Comparison of ENCODE assay signal across 30 cellular contexts in genomic region chr10:7165500-7166177, GRCh38.
"Had no signal": no experiment of that assay in that cellular context is flagged by ENCODE, and none has a peak within 500 bp of the region (broad histone marks: within the 10 kb centered on the region; RNA-seq: fewer than 3 reads in every experiment).

No MANE protein-coding gene starts in this region.

- H3K9me3 Mint-ChIP-seq: activated CD4-positive, alpha-beta T cell treated with anti-CD3 and anti-CD28 coated beads, Interleukin-2, amount 10 ng/mL, durations not matched to agents 7 days and 5 days; activated naive CD4-positive, alpha-beta T cell treated with anti-CD3 and anti-CD28 coated beads, Interleukin-2, amount 10 ng/mL, durations not matched to agents 7 days and 5 days; activated T-cell treated with anti-CD3 and anti-CD28 coated beads, Interleukin-2, amount 50 U/mL, for 4 hours; activated T-helper 1 cell treated with anti-CD3 and anti-CD28 coated beads, Interleukin-12 subunit alpha, Interleukin-12 subunit beta, Interleukin-2, Interleukin-4 antibody, amounts not matched to agents 30 ng/mL and 10 ng/mL and 1 ng/mL, durations not matched to agents 14 hours and 24 hours and 36 hours; central memory CD8-positive, alpha-beta T cell; IgD-negative memory B cell had no signal

- H3K27me3 Mint-ChIP-seq: activated CD4-positive, alpha-beta T cell treated with anti-CD3 and anti-CD28 coated beads for 36 hours; activated CD4-positive, alpha-beta T cell treated with anti-CD3 and anti-CD28 coated beads, Interleukin-2, amount 10 ng/mL, durations not matched to agents 7 days and 5 days; activated naive CD4-positive, alpha-beta T cell treated with anti-CD3 and anti-CD28 coated beads, Interleukin-2, amount 10 ng/mL, durations not matched to agents 7 days and 5 days; central memory CD8-positive, alpha-beta T cell; IgD-negative memory B cell had no signal

- H3K27ac Mint-ChIP-seq: activated CD4-positive, alpha-beta T cell treated with anti-CD3 and anti-CD28 coated beads for 36 hours; activated CD4-positive, alpha-beta T cell treated with anti-CD3 and anti-CD28 coated beads, Interleukin-2, amount 10 ng/mL, durations not matched to agents 7 days and 5 days; activated naive CD4-positive, alpha-beta T cell treated with anti-CD3 and anti-CD28 coated beads, Interleukin-2, amount 10 ng/mL, durations not matched to agents 7 days and 5 days; activated T-helper 1 cell treated with anti-CD3 and anti-CD28 coated beads, Interleukin-12 subunit alpha, Interleukin-12 subunit beta, Interleukin-2, Interleukin-4 antibody, amounts not matched to agents 30 ng/mL and 10 ng/mL and 1 ng/mL, durations not matched to agents 14 hours and 24 hours and 36 hours; IgD-negative memory B cell had no signal

- DNase-seq: activated CD4-positive, alpha-beta T cell treated with anti-CD3 and anti-CD28 coated beads for 36 hours; activated CD4-positive, alpha-beta T cell treated with anti-CD3 and anti-CD28 coated beads, Interleukin-2, amount 10 ng/mL, durations not matched to agents 7 days and 5 days; activated CD4-positive, alpha-beta T cell treated with anti-CD3 and anti-CD28 coated beads, Interleukin-2, amount 50 U/mL, for 48 hours; activated CD8-positive, alpha-beta memory T cell treated with anti-CD3 and anti-CD28 coated beads, Interleukin-2, amount 50 U/mL, for 4 hours; activated CD8-positive, alpha-beta T cell treated with anti-CD3 and anti-CD28 coated beads, Interleukin-2, amount 10 ng/mL, durations not matched to agents 7 days and 5 days; activated gamma-delta T cell treated with Interleukin-2 at 50 U/mL for 16 hours; activated naive CD4-positive, alpha-beta T cell treated with anti-CD3 and anti-CD28 coated beads, Interleukin-2, amount 10 ng/mL, durations not matched to agents 7 days and 5 days; activated T-cell treated with anti-CD3 and anti-CD28 coated beads for 4 hours; activated T-cell treated with anti-CD3 and anti-CD28 coated beads, Interleukin-2, amount 50 U/mL, for 4 hours; amygdala; Kasumi-1; KBM-7; MG63; NCI-H1048; NCI-H1105 treated with DMSO at 0.1 percent for 48 hours; NCI-H1436; NCI-H1694; NCI-H1930; NCI-H345; NCI-H524 treated with DMSO at 0.1 percent for 48 hours; NK-92 treated with Interleukin-12 subunit alpha and Interleukin-12 subunit beta, amount 100 ng/mL, for 24 hours; PC-3; Peyer's patch; RPMI8226; T1000 had no signal

- H3K27ac ChIP-seq: ascending aorta, cardiac muscle cell, Peyer's patch had no signal

- H3K4me3 ChIP-seq: ascending aorta, cardiac muscle cell, MG63, Peyer's patch had no signal

- H3K27me3 ChIP-seq: ascending aorta, cardiac muscle cell, MG63, Peyer's patch had no signal

- H3K36me3 ChIP-seq: ascending aorta, MG63 had no signal

- ATAC-seq: activated CD4-positive, alpha-beta T cell treated with anti-CD3 and anti-CD28 coated beads for 36 hours; activated CD8-positive, alpha-beta T cell treated with anti-CD3 and anti-CD28 coated beads, Interleukin-2, amount 10 ng/mL, durations not matched to agents 7 days and 5 days; activated T-cell treated with anti-CD3 and anti-CD28 coated beads, Interleukin-2, amount 50 U/mL, for 4 hours; PC-3 had no signal

- H3K4me1 Mint-ChIP-seq: central memory CD8-positive, alpha-beta T cell; IgD-negative memory B cell had no signal

- H3K4me1 ChIP-seq: ascending aorta, Peyer's patch had no signal

- H3K4me3 Mint-ChIP-seq: activated CD4-positive, alpha-beta T cell treated with anti-CD3 and anti-CD28 coated beads for 36 hours; activated CD4-positive, alpha-beta T cell treated with anti-CD3 and anti-CD28 coated beads, Interleukin-2, amount 10 ng/mL, durations not matched to agents 7 days and 5 days; activated CD8-positive, alpha-beta T cell treated with anti-CD3 and anti-CD28 coated beads, Interleukin-2, amount 10 ng/mL, durations not matched to agents 7 days and 5 days; activated naive CD4-positive, alpha-beta T cell treated with anti-CD3 and anti-CD28 coated beads, Interleukin-2, amount 10 ng/mL, durations not matched to agents 7 days and 5 days; activated T-cell treated with anti-CD3 and anti-CD28 coated beads, Interleukin-2, amount 50 U/mL, for 4 hours; activated T-helper 1 cell treated with anti-CD3 and anti-CD28 coated beads, Interleukin-12 subunit alpha, Interleukin-12 subunit beta, Interleukin-2, Interleukin-4 antibody, amounts not matched to agents 30 ng/mL and 10 ng/mL and 1 ng/mL, durations not matched to agents 14 hours and 24 hours and 36 hours; central memory CD8-positive, alpha-beta T cell; IgD-negative memory B cell had no signal
